In genomic region chr14:57747036-57747435, GRCh38 we compare ENCODE assay signal across 23 cellular contexts.
DNase-seq lines count a peak whose midpoint lies in the region; ATAC-seq, FAIRE-seq and TF ChIP-seq lines count a peak whose summit lies in the region.
"Had no signal": no experiment of that assay in that cellular context is flagged by ENCODE, and none has a peak within 500 bp of the region (broad histone marks: within the 10 kb centered on the region; RNA-seq: fewer than 3 reads in every experiment).

No MANE protein-coding gene starts in this region.

- no peaks in the 10 kb centered on the region for H3F3A ChIP-seq in SK-N-SH (replicated peaks; ENCODE audit: insufficient read depth)

- FAIRE-seq in pancreas (lab: Jason Lieb, UNC) = no peak

- peaks cover 0 to 15% (median 5%) of the 10 kb centered on the region in 3 donors for H3K4me1 ChIP-seq in pancreas
- no peaks in the 10 kb centered on the region for H3K4me1 ChIP-seq in SK-N-SH (ENCODE audit: control insufficient read depth in 1 of 2, insufficient read depth in 2 of 2, low read depth in 1 of 2, low read length in 1 of 2)
- H3K4me1 ChIP-seq: BE2C, esophagus squamous epithelium, prostate gland had no signal

- peak; percentile 80 for DNase-seq in DMS79 (lab: John Stamatoyannopoulos, UW)
- peak; percentile 73 for DNase-seq in M059J (ENCODE audit: low read depth)
- DNase-seq in cardiac fibroblast (ENCODE audit: low read depth in 2 of 2) = peak; percentile 49 to 60
- peak in 4 of 6 donors; percentile 50 to 63 (median 60) for DNase-seq in pancreas
- DNase-seq in SK-N-SH = no peak
- no peak for DNase-seq in central memory CD4-positive, alpha-beta T cell
- no peak for DNase-seq in SW480 (ENCODE audit: low spot score)
- DNase-seq: activated effector memory CD4-positive, alpha-beta T cell treated with Interleukin-2 at 50 U/mL for 16 hours; BE2C; DMS 273 treated with DMSO at 0.1 percent for 48 hours; dorsolateral prefrontal cortex; esophagus squamous epithelium; hypothalamus; naive thymus-derived CD4-positive, alpha-beta T cell; NCI-H1436 treated with DMSO at 0.1 percent for 48 hours; NCI-H446 treated with DMSO at 0.1 percent for 48 hours; OCI-M1; stimulated activated CD4-positive, alpha-beta T cell treated with anti-CD3 and anti-CD28 coated beads, Interleukin-15, amount 100 ng/mL, for 24 hours; WERI-Rb-1 had no signal

- no peaks in the 10 kb centered on the region for H4K20me1 ChIP-seq in SK-N-SH (ENCODE audit: insufficient read depth)

- no peaks in the 10 kb centered on the region for H3K9me2 ChIP-seq in SK-N-SH

- H3K27me3 ChIP-seq in pancreas (no peaks in the 10 kb centered on the region), SK-N-SH (ENCODE audit: insufficient read depth) (no peaks in the 10 kb centered on the region)
- H3K27me3 ChIP-seq: ascending aorta, BE2C, dorsolateral prefrontal cortex, esophagus squamous epithelium had no signal

- intact Hi-C loops in pancreas (cut with DNase I) = no loop called here

- no peak overlapping the region for H3K9ac ChIP-seq in SK-N-SH

- H3K79me2 ChIP-seq in SK-N-SH (ENCODE audit: insufficient read depth) = no peaks in the 10 kb centered on the region

- H3K9me3 ChIP-seq in pancreas = no peaks in the 10 kb centered on the region
- H3K9me3 ChIP-seq in SK-N-SH = no peaks in the 10 kb centered on the region
- H3K9me3 ChIP-seq: ascending aorta, BE2C, esophagus squamous epithelium, prostate gland had no signal

- no peak overlapping the region for H3K4me2 ChIP-seq in SK-N-SH

- ATAC-seq in pancreas = peak; percentile 89 to 96 (median 94)
- no peak for ATAC-seq in HG02678 (IDR thresholded peaks at IDR 0.05; ENCODE audit: unreplicated experiment)
- ATAC-seq: naive thymus-derived CD4-positive, alpha-beta T cell had no signal

- WGBS in pancreas, 2 donors = 11 to 16% methylated on average over 4 of the region's 4 CpGs
- 0% methylated on average over 4 of the region's 4 CpGs for WGBS in SK-N-SH (ENCODE audit: low lambda C conversion rate)

- H3K4me3 ChIP-seq in cardiac fibroblast (replicated peaks in 1 of 2; ENCODE audit: low read depth in 2 of 2, low read length in 2 of 2) = no peak overlapping the region
- no peak overlapping the region for H3K4me3 ChIP-seq in pancreas
- no peak overlapping the region for H3K4me3 ChIP-seq in SK-N-SH (ENCODE audit: low read depth in 2 of 2, low read length in 1 of 2)
- H3K4me3 ChIP-seq: ascending aorta, dorsolateral prefrontal cortex, esophagus squamous epithelium, prostate gland had no signal

- H3K27ac ChIP-seq in pancreas = peak overlapping the region in 2 of 4 donors; percentile 8 to 47
- no peak overlapping the region for H3K27ac ChIP-seq in SK-N-SH (ENCODE audit: low read depth in 2 of 2, low read length in 1 of 2)
- H3K27ac ChIP-seq: dorsolateral prefrontal cortex, esophagus squamous epithelium, HL-60, prostate gland, WERI-Rb-1 had no signal

- H3K36me3 ChIP-seq in pancreas = no peaks in the 10 kb centered on the region
- no peaks in the 10 kb centered on the region for H3K36me3 ChIP-seq in SK-N-SH (replicated peaks in 1 of 2; ENCODE audit: control insufficient read depth in 1 of 2, insufficient read depth in 2 of 2, low read length in 1 of 2)
- H3K36me3 ChIP-seq: ascending aorta, BE2C, esophagus squamous epithelium, prostate gland, WERI-Rb-1 had no signal

- TF ChIP-seq RAD21 in SK-N-SH (IDR thresholded peaks at IDR 0.05; ENCODE audit: low read length) = no peak

- no peak overlapping the region for H2AFZ ChIP-seq in SK-N-SH (ENCODE audit: low read depth)

- CTCF ChIA-PET in SK-N-SH (lab: Yijun Ruan, JAX) = no interaction called here

- POLR2A ChIA-PET in SK-N-SH (lab: Yijun Ruan, JAX) = no interaction called here

- TF ChIP-seq EP300 in SK-N-SH (IDR thresholded peaks at IDR 0.05; ENCODE audit: borderline replicate concordance in 1 of 2, low read depth in 1 of 2, low read length in 1 of 2) = no peak

- TF ChIP-seq CTCF in cardiac fibroblast (IDR thresholded peaks at IDR 0.05; ENCODE audit: low read depth, low read length) (no peak), pancreas (IDR thresholded peaks at IDR 0.05) (no peak), SK-N-SH (IDR thresholded peaks at IDR 0.05) (no peak)

TF ChIP-seq in SK-N-SH, 30 proteins besides CTCF, POLR2A, EP300 and RAD21:
- no peak for TF ChIP-seq ELF1 (IDR thresholded peaks at IDR 0.05)
- TF ChIP-seq TAF1 (IDR thresholded peaks at IDR 0.05; ENCODE audit: borderline replicate concordance, low read depth, low read length) = no peak
- no peak for TF ChIP-seq USF2 (IDR thresholded peaks at IDR 0.05; ENCODE audit: borderline replicate concordance, low read depth, low read length)
- TF ChIP-seq MEF2A (IDR thresholded peaks at IDR 0.05; ENCODE audit: borderline replicate concordance, low read depth) = no peak
- no peak for TF ChIP-seq GABPA (IDR thresholded peaks at IDR 0.05; ENCODE audit: low read depth)
- no peak for TF ChIP-seq SIN3A (IDR thresholded peaks at IDR 0.05; ENCODE audit: borderline replicate concordance, low read depth, low read length)
- TF ChIP-seq IRF3 (IDR thresholded peaks at IDR 0.05; ENCODE audit: low read depth, low read length) = no peak

Comparison
In these comparisons a context has a peak if more than half of its experiments do, and no peak if none do; other contexts are left out.
1. DNase-seq: peak in DMS79 (single experiment), M059J (single experiment), cardiac fibroblast (2 of 2) and pancreas (4 of 6); none in SK-N-SH (single experiment), central memory CD4-positive, alpha-beta T cell (single experiment) and SW480 (single experiment).